ENCODE assay signal across 9 cellular contexts in the genomic region with DNA sequence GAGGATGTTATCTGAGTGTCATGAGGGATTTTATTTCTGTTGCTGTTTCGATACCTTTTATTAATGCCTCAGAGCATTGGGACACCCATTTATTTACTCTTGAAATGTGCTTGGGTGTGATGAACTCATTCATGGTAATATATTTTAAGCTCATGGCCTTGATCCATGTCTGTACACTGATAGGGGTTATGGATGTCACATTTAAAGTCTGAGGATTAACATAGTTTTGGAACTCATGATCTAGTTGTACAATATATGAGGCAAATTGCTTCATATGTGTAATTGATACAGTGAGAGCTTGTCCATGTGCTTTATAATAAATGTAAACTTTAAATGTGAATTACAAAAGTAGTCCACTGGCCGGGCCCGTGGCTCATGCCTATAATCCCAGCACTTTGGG. TPM values are rescaled to one million over a fixed set of nuclear protein-coding genes. Genes with fewer than 3 reads are reported as not detected.
DNase-seq lines count a peak whose midpoint lies in the region; ATAC-seq and TF ChIP-seq lines count a peak whose summit lies in the region.
"Had no signal": no experiment of that assay in that cellular context is flagged by ENCODE, and none has a peak within 500 bp of the region (broad histone marks: within the 10 kb centered on the region; RNA-seq: fewer than 3 reads in every experiment).

No MANE protein-coding gene starts in this region.

- H4K20me1 ChIP-seq in fibroblast of lung (ENCODE audit: control insufficient read depth, extremely low read depth, insufficient read depth, low read length), result peaks cover 4% of the 10 kb centered on the region

- H3K27me3 ChIP-seq in fibroblast of lung (ENCODE audit: control insufficient read depth, insufficient read depth, low read length), result no peaks in the 10 kb centered on the region
- H3K27me3 ChIP-seq in gastrocnemius medialis, result no peaks in the 10 kb centered on the region

- in situ Hi-C loops in gastrocnemius medialis (cut with MboI; ENCODE audit: low sequenced_read_pairs in 4 of 4), result loop anchor here in 2 of 4 donors (10.0 to 25.0 kb wide), 3 partner anchors 124 to 243 kb away; a partner anchor contains a TSS

- H3K4me2 ChIP-seq in fibroblast of lung (ENCODE audit: extremely low read depth, insufficient read depth, low read length), result peak overlapping the region; percentile 79

- H3K27ac ChIP-seq in VCaP (peak overlapping the region; percentile 85; the same call in 1 of the 2 replicates), fibroblast of lung (ENCODE audit: insufficient read depth, low read length) (no peak overlapping the region), gastrocnemius medialis (peak overlapping the region; percentile 96 to 99 (median 98))

- no peak overlapping the region for H2AFZ ChIP-seq in fibroblast of lung (ENCODE audit: low read length)

- H3K79me2 ChIP-seq in fibroblast of lung (ENCODE audit: control insufficient read depth, insufficient read depth, low read length), result peaks cover 64% of the 10 kb centered on the region

- H3K9me3 ChIP-seq in fibroblast of lung (ENCODE audit: control insufficient read depth, insufficient read depth, low read depth, low read length) (no peaks in the 10 kb centered on the region), gastrocnemius medialis (no peaks in the 10 kb centered on the region)

- H3K9ac ChIP-seq in fibroblast of lung (ENCODE audit: insufficient read depth, low read length), result no peak overlapping the region

- no peaks in the 10 kb centered on the region for H3K4me1 ChIP-seq in fibroblast of lung (ENCODE audit: control insufficient read depth, extremely low read depth, insufficient read depth, low read length)
- H3K4me1 ChIP-seq in gastrocnemius medialis, result peaks cover 38 to 40% of the 10 kb centered on the region in 2 donors

- H3K4me3 ChIP-seq in fibroblast of lung (replicated peaks in 1 of 4; ENCODE audit: control extremely low read depth in 1 of 4, insufficient read depth in 1 of 4, low read depth in 3 of 4, low read length in 4 of 4) (peak overlapping the region; percentile 34 to 99 (median 90)), gastrocnemius medialis (peak overlapping the region; percentile 76 to 90 (median 80))

- H3K36me3 ChIP-seq in fibroblast of lung (ENCODE audit: control insufficient read depth, insufficient read depth, low read length) (no peaks in the 10 kb centered on the region), gastrocnemius medialis (no peaks in the 10 kb centered on the region)

- ATAC-seq in gastrocnemius medialis, result peak; percentile 60 to 69
- ATAC-seq in HG03196 (IDR thresholded peaks at IDR 0.05; ENCODE audit: unreplicated experiment), result no peak

- peak; percentile 71 for DNase-seq in HCEC 1CT
- DNase-seq in fibroblast of lung (ENCODE audit: low read depth in 2 of 2), result peak in 1 of 2 donors; percentile 59
- DNase-seq in gastrocnemius medialis, result no peak
- no peak for DNase-seq in activated CD8-positive, alpha-beta memory T cell treated with anti-CD3 and anti-CD28 coated beads, Interleukin-2, amount 50 U/mL, for 4 hours
- DNase-seq in MV-4-11 (lab: John Stamatoyannopoulos, UW), result no peak
- no peak for DNase-seq in stimulated activated CD4-positive, alpha-beta T cell treated with anti-CD3 and anti-CD28 coated beads, Interleukin-12 subunit alpha, Interleukin-12 subunit beta, amount 100 ng/mL, for 4 hours
- DNase-seq: NCI-H345 had no signal

- TF ChIP-seq CTCF in VCaP (conservative IDR thresholded peaks at IDR 0.05), result no peak
- no peak for TF ChIP-seq CTCF in fibroblast of lung (conservative IDR thresholded peaks at IDR 0.05 in 1 of 2, IDR thresholded peaks at IDR 0.05 in 1 of 2; ENCODE audit: low read depth in 1 of 2, low read length in 2 of 2)
- TF ChIP-seq CTCF in gastrocnemius medialis (IDR thresholded peaks at IDR 0.05 in 4 of 5, conservative IDR thresholded peaks at IDR 0.05 in 1 of 5), result no peak

- intact Hi-C loops in gastrocnemius medialis (cut with DNase I; ENCODE audit: low total_unique reads), result loop anchor here (2.0 to 10.0 kb wide), 6 partner anchors 24 to 274 kb away; a partner anchor contains a TSS

- no peak for TF ChIP-seq POLR2A in gastrocnemius medialis (IDR thresholded peaks at IDR 0.05)

RNA-seq across cellular contexts. Expression of a gene that starts 23.0 kb away (rescaled TPM):
- 32.9 and 39.3 TPM in 2 replicates for total RNA-seq in fibroblast of lung
- 18.1 and 26.5 TPM in 2 replicates for polyA plus RNA-seq in fibroblast of lung
- polyA plus RNA-seq in fibroblast of lung (2012), result 11.2 and 14.7 TPM in 2 replicates
- polyA minus RNA-seq in fibroblast of lung (ENCODE audit: low replicate concordance), result 5.1 and 8.7 TPM in 2 replicates
- 10 to 100 TPM; 51.2 to 91.1 (median 74.6) TPM for total RNA-seq in gastrocnemius medialis
